In genomic region chr18:79387214-79387613, GRCh38 we compare ENCODE assay signal across 22 cellular contexts. TPM values are rescaled to one million over a fixed set of nuclear protein-coding genes. Genes with fewer than 3 reads are reported as not detected.
A peak's percentile ranks its signal among the peaks of the same experiment; 100 is the strongest.
DNase-seq lines count a peak whose midpoint lies in the region; FAIRE-seq and TF ChIP-seq lines count a peak whose summit lies in the region.
"Had no signal": no experiment of that assay in that cellular context is flagged by ENCODE, and none has a peak within 500 bp of the region (broad histone marks: within the 10 kb centered on the region; RNA-seq: fewer than 3 reads in every experiment).

No MANE protein-coding gene starts in this region.

- H2AFZ ChIP-seq in astrocyte (ENCODE audit: low read depth, low read length): no peak overlapping the region

- H3K27ac Mint-ChIP-seq in activated naive CD8-positive, alpha-beta T cell: peak overlapping the region; percentile 41
- no peak overlapping the region for H3K27ac Mint-ChIP-seq in activated naive CD8-positive, alpha-beta T cell treated with anti-CD3 and anti-CD28 coated beads for 36 hours
- H3K27ac Mint-ChIP-seq in astrocyte (ENCODE audit: unreplicated experiment): peak overlapping the region; percentile 87

- H3K4me1 Mint-ChIP-seq in activated naive CD8-positive, alpha-beta T cell (ENCODE audit: low read depth): peaks cover 29% of the 10 kb centered on the region
- H3K4me1 Mint-ChIP-seq in activated naive CD8-positive, alpha-beta T cell treated with anti-CD3 and anti-CD28 coated beads for 36 hours: peaks cover 18% of the 10 kb centered on the region
- peaks cover 2% of the 10 kb centered on the region for H3K4me1 Mint-ChIP-seq in astrocyte (ENCODE audit: low read depth, unreplicated experiment)

- no peaks in the 10 kb centered on the region for H3K79me2 ChIP-seq in astrocyte (ENCODE audit: insufficient read depth, low read length)

- H3K27me3 ChIP-seq in astrocyte (ENCODE audit: insufficient read depth, low read length): peaks cover 34% of the 10 kb centered on the region
- H3K27me3 ChIP-seq in stomach: peaks cover 3 to 89% (median 37%) of the 10 kb centered on the region in 3 donors

- WGBS in stomach, 5 donors: 63 to 82% (median 69%) methylated on average over 6 of the region's 6 CpGs

- H3K4me1 ChIP-seq in astrocyte (ENCODE audit: insufficient read depth, low read length) (no peaks in the 10 kb centered on the region), stomach (peaks cover 0 to 5% (median 0%) of the 10 kb centered on the region in 4 donors)

- H3K4me3 ChIP-seq in astrocyte (ENCODE audit: insufficient read depth, low read depth, low read length): no peak overlapping the region
- H3K4me3 ChIP-seq in stomach: no peak overlapping the region

- no peak for TF ChIP-seq POLR2A in stomach (IDR thresholded peaks at IDR 0.05)

- TF ChIP-seq CTCF in astrocyte (IDR thresholded peaks at IDR 0.05; ENCODE audit: insufficient read depth, low read depth, low read length): no peak
- TF ChIP-seq CTCF in stomach (IDR thresholded peaks at IDR 0.05): no peak

- intact Hi-C loops in stomach (cut with DNase I; ENCODE audit: low total_unique reads): no loop called here

- no peaks in the 10 kb centered on the region for H3K36me3 ChIP-seq in astrocyte (ENCODE audit: insufficient read depth, low read length)
- no peaks in the 10 kb centered on the region for H3K36me3 ChIP-seq in stomach

- H3K36me3 Mint-ChIP-seq in activated naive CD8-positive, alpha-beta T cell: no peaks in the 10 kb centered on the region
- no peaks in the 10 kb centered on the region for H3K36me3 Mint-ChIP-seq in activated naive CD8-positive, alpha-beta T cell treated with anti-CD3 and anti-CD28 coated beads for 36 hours
- no peaks in the 10 kb centered on the region for H3K36me3 Mint-ChIP-seq in astrocyte (ENCODE audit: low read depth, unreplicated experiment)

- H4K20me1 ChIP-seq in astrocyte (ENCODE audit: insufficient read depth, low read length): no peaks in the 10 kb centered on the region

- H3K9ac ChIP-seq in astrocyte (ENCODE audit: low read length): no peak overlapping the region

- H3K27ac ChIP-seq in astrocyte (ENCODE audit: low read depth, low read length) (no peak overlapping the region), stomach (no peak overlapping the region)

- no peak for TF ChIP-seq EP300 in stomach (IDR thresholded peaks at IDR 0.05)

- H3K4me2 ChIP-seq in astrocyte (ENCODE audit: low read length): no peak overlapping the region

- no peaks in the 10 kb centered on the region for H3K9me3 Mint-ChIP-seq in activated naive CD8-positive, alpha-beta T cell (ENCODE audit: low read depth)
- no peaks in the 10 kb centered on the region for H3K9me3 Mint-ChIP-seq in activated naive CD8-positive, alpha-beta T cell treated with anti-CD3 and anti-CD28 coated beads for 36 hours
- H3K9me3 Mint-ChIP-seq in astrocyte (ENCODE audit: unreplicated experiment): no peaks in the 10 kb centered on the region

- DNase-seq in activated naive CD8-positive, alpha-beta T cell treated with anti-CD3 and anti-CD28 coated beads for 36 hours: no peak
- DNase-seq in astrocyte (ENCODE audit: low read depth) (no peak), mesenteric fat pad (ENCODE audit: low spot score) (peak; percentile 57), stomach (peak; percentile 13), NCI-H1436 treated with DMSO at 0.1 percent for 48 hours (lab: John Stamatoyannopoulos, UW) (no peak), cerebellum (ENCODE audit: low spot score) (no peak), NCI-H748 (lab: John Stamatoyannopoulos, UW; ENCODE audit: unreplicated experiment) (no peak)
- DNase-seq: Calu3, DMS153, DND-41, NCI-H1048, NCI-H1417, NCI-H187, NCI-H2081 treated with DMSO at 0.1 percent for 48 hours, NCI-H446 treated with DMSO at 0.1 percent for 48 hours, NCI-H526, RPMI8226, SHP77 treated with DMSO at 0.1 percent for 48 hours had no signal

- no peak overlapping the region for H3K4me3 Mint-ChIP-seq in activated naive CD8-positive, alpha-beta T cell
- H3K4me3 Mint-ChIP-seq in activated naive CD8-positive, alpha-beta T cell treated with anti-CD3 and anti-CD28 coated beads for 36 hours: no peak overlapping the region
- no peak overlapping the region for H3K4me3 Mint-ChIP-seq in astrocyte (ENCODE audit: unreplicated experiment)

- no peaks in the 10 kb centered on the region for H3K27me3 Mint-ChIP-seq in activated naive CD8-positive, alpha-beta T cell
- H3K27me3 Mint-ChIP-seq in activated naive CD8-positive, alpha-beta T cell treated with anti-CD3 and anti-CD28 coated beads for 36 hours: peaks cover 15% of the 10 kb centered on the region
- peaks cover 32% of the 10 kb centered on the region for H3K27me3 Mint-ChIP-seq in astrocyte (ENCODE audit: low read depth, unreplicated experiment)

- no peak for FAIRE-seq in astrocyte (lab: Jason Lieb, UNC)
- FAIRE-seq: GM12892, H1 had no signal

- H3K9me3 ChIP-seq in astrocyte (ENCODE audit: insufficient read depth, low read depth, low read length): no peaks in the 10 kb centered on the region
- H3K9me3 ChIP-seq in stomach: no peaks in the 10 kb centered on the region

RNA-seq across cellular contexts. Expression of gene NFATC1, which starts 8.5 kb away (rescaled TPM):
- 10 to 100 TPM; 94.2 to 98.5 TPM for total RNA-seq in activated naive CD8-positive, alpha-beta T cell treated with anti-CD3 and anti-CD28 coated beads for 36 hours
- total RNA-seq in astrocyte (10.6 and 11.0 TPM in 2 replicates), mesenteric fat pad (35.4 TPM), stomach (10 to 100 TPM in 1 of 5 donors, 1 to 10 TPM in 4; 5.4 to 14.0 (median 6.6) TPM), cerebellum (2.7 TPM)
- polyA plus RNA-seq in stomach: 1 to 10 TPM; 2.6 to 8.2 (median 2.6) TPM
- total RNA-seq: HT-29 had no signal

Comparison
In these comparisons a context has a peak if more than half of its experiments do, and no peak if none do; other contexts are left out.
1. DNase-seq: peak in mesenteric fat pad (single experiment) and stomach (single experiment); none in activated naive CD8-positive, alpha-beta T cell treated with anti-CD3 and anti-CD28 coated beads for 36 hours (single experiment), astrocyte (single experiment), NCI-H1436 treated with DMSO at 0.1 percent for 48 hours (single experiment), cerebellum (single experiment) and NCI-H748 (single experiment).